In the genomic region with DNA sequence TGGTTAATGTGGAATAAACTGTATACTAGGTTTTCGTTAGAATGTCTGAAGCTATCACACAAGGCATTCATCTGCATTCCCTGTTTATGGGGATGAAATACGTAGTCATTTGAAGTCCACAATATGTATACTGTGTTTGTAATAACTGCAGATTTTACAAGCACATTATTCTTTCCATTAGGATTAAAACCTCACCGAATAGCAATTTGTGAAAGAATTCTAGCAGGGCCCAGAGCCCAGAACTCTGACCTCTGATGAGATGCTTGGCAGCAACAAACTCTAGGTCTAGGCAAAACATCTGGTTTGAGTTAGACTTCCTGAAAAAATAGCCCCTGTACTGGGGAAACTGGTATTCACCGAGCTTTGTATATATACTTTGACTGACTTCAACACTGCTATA, we compare ENCODE assay signal across 14 cellular contexts.
DNase-seq lines count a peak whose midpoint lies in the region; ATAC-seq, FAIRE-seq and TF ChIP-seq lines count a peak whose summit lies in the region.
"Had no signal": no experiment of that assay in that cellular context is flagged by ENCODE, and none has a peak within 500 bp of the region (broad histone marks: within the 10 kb centered on the region; RNA-seq: fewer than 3 reads in every experiment).

No MANE protein-coding gene starts in this region.

- ATAC-seq in HepG2 = no peak
- no peak for ATAC-seq in HG02973 (IDR thresholded peaks at IDR 0.05; ENCODE audit: unreplicated experiment)
- ATAC-seq: A549; activated naive CD4-positive, alpha-beta T cell treated with anti-CD3 and anti-CD28 coated beads, Interleukin-2, amount 50 U/mL, for 72 hours had no signal

- H2BK12ac ChIP-seq in mesenchymal stem cell (ENCODE audit: low read length in 2 of 2) = no peak overlapping the region

- H3K79me2 ChIP-seq in HepG2 (ENCODE audit: insufficient read depth, low read length) = no peaks in the 10 kb centered on the region

- H2AFZ ChIP-seq in HepG2 (ENCODE audit: low read length) = no peak overlapping the region
- no peak overlapping the region for H2AFZ ChIP-seq in mesenchymal stem cell (ENCODE audit: low read depth, low read length)

- H3K9me3 Mint-ChIP-seq in CD8-positive, alpha-beta memory T cell = no peaks in the 10 kb centered on the region
- H3K9me3 Mint-ChIP-seq in activated T-cell treated with anti-CD3 and anti-CD28 coated beads, Interleukin-2, amount 50 U/mL, for 24 hours = no peaks in the 10 kb centered on the region
- H3K9me3 Mint-ChIP-seq: activated naive CD4-positive, alpha-beta T cell treated with anti-CD3 and anti-CD28 coated beads, Interleukin-2, amount 50 U/mL, for 72 hours; stimulated activated naive CD8-positive, alpha-beta T cell treated with anti-CD3 and anti-CD28 coated beads, Interleukin-15, Interleukin-2, amounts not matched to agents 100 ng/mL and 50 ng/mL, for 24 hours had no signal

- H2BK15ac ChIP-seq in mesenchymal stem cell (ENCODE audit: low read depth, poor library complexity, severe bottlenecking) = no peak overlapping the region

- TF ChIP-seq POLR2A in HepG2 (IDR thresholded peaks at IDR 0.05; ENCODE audit: insufficient read depth in 1 of 2, low read depth in 2 of 2, low read length in 2 of 2) = no peak

- intact Hi-C loops in HepG2 (cut with micrococcal nuclease; ENCODE audit: unreplicated experiment) = no loop called here

- H3K4ac ChIP-seq in mesenchymal stem cell (ENCODE audit: low read depth in 1 of 2, low read length in 2 of 2) = no peak overlapping the region

- no peaks in the 10 kb centered on the region for H3K27me3 ChIP-seq in liver (ENCODE audit: control insufficient read depth in 4 of 4, insufficient read depth in 4 of 4, low read length in 3 of 4)
- H3K27me3 ChIP-seq in HepG2 (ENCODE audit: control insufficient read depth in 1 of 2, insufficient read depth in 2 of 2, low read length in 2 of 2) = no peaks in the 10 kb centered on the region
- H3K27me3 ChIP-seq in mesenchymal stem cell (ENCODE audit: control insufficient read depth in 1 of 2, insufficient read depth in 1 of 2, low read length in 2 of 2) = no peaks in the 10 kb centered on the region
- no peaks in the 10 kb centered on the region for H3K27me3 ChIP-seq in CD8-positive, alpha-beta memory T cell (ENCODE audit: insufficient read depth, low read length, poor library complexity, severe bottlenecking)

- no peak overlapping the region for H4K8ac ChIP-seq in mesenchymal stem cell (ENCODE audit: low read length)

- H3K4me1 ChIP-seq in liver (ENCODE audit: control insufficient read depth in 4 of 4, insufficient read depth in 4 of 4, low read length in 3 of 4) = no peaks in the 10 kb centered on the region
- no peaks in the 10 kb centered on the region for H3K4me1 ChIP-seq in HepG2 (ENCODE audit: insufficient read depth, low read length)
- H3K4me1 ChIP-seq in mesenchymal stem cell (ENCODE audit: control insufficient read depth, insufficient read depth, low read depth, low read length) = no peaks in the 10 kb centered on the region
- no peaks in the 10 kb centered on the region for H3K4me1 ChIP-seq in CD8-positive, alpha-beta memory T cell (ENCODE audit: insufficient read depth, low read length)
- H3K4me1 ChIP-seq: A549 had no signal

- no peak overlapping the region for H4K91ac ChIP-seq in mesenchymal stem cell (ENCODE audit: low read length)

- H3K18ac ChIP-seq in mesenchymal stem cell (ENCODE audit: low read depth in 1 of 2, low read length in 2 of 2) = no peak overlapping the region

- no peaks in the 10 kb centered on the region for H3K9me3 ChIP-seq in liver (ENCODE audit: control insufficient read depth in 4 of 4, low read length in 3 of 4)
- no peaks in the 10 kb centered on the region for H3K9me3 ChIP-seq in HepG2 (ENCODE audit: low read length)
- no peaks in the 10 kb centered on the region for H3K9me3 ChIP-seq in mesenchymal stem cell (ENCODE audit: control insufficient read depth, low read length)
- H3K9me3 ChIP-seq in CD8-positive, alpha-beta memory T cell (ENCODE audit: low read length) = no peaks in the 10 kb centered on the region
- H3K9me3 ChIP-seq: A549 had no signal

- no peak for DNase-seq in HepG2 (ENCODE audit: low spot score)
- peak; percentile 86 to 95 for DNase-seq in cardiac fibroblast (ENCODE audit: low read depth in 2 of 2)
- DNase-seq in mesenchymal stem cell = peak; percentile 6
- DNase-seq in CD8-positive, alpha-beta memory T cell = no peak
- DNase-seq in NCI-H2107 (lab: John Stamatoyannopoulos, UW) = no peak
- DNase-seq in activated T-cell treated with anti-CD3 and anti-CD28 coated beads, Interleukin-2, amount 50 U/mL, for 24 hours = no peak
- DNase-seq: activated CD4-positive, CD25-positive, alpha-beta regulatory T cell; activated CD8-positive, alpha-beta memory T cell treated with anti-CD3 and anti-CD28 coated beads, Interleukin-2, amount 50 U/mL, for 4 hours; NCI-H2171 treated with DMSO at 0.1 percent for 48 hours had no signal

- no peak overlapping the region for H3K14ac ChIP-seq in mesenchymal stem cell (ENCODE audit: low read length in 2 of 2)

- WGBS in liver = 90% methylated on average over 4 of the region's 4 CpGs
- WGBS in HepG2 (ENCODE audit: low lambda C conversion rate) = 94% methylated on average over 4 of the region's 4 CpGs
- 91% methylated on average over 2 of the region's 4 CpGs for WGBS in mesenchymal stem cell

- TF ChIP-seq EP300 in HepG2 (IDR thresholded peaks at IDR 0.05; ENCODE audit: low read depth in 2 of 2, low read length in 2 of 2) = no peak
- no peak for TF ChIP-seq EP300 in HepG2 (CRISPR knock-in tag; IDR thresholded peaks at IDR 0.05; ENCODE audit: borderline replicate concordance)

- no peaks in the 10 kb centered on the region for H3K4me1 Mint-ChIP-seq in CD8-positive, alpha-beta memory T cell
- no peaks in the 10 kb centered on the region for H3K4me1 Mint-ChIP-seq in activated T-cell treated with anti-CD3 and anti-CD28 coated beads, Interleukin-2, amount 50 U/mL, for 24 hours (ENCODE audit: low read depth)

- no peak overlapping the region for H2BK120ac ChIP-seq in mesenchymal stem cell (ENCODE audit: low read depth, low read length)

- TF ChIP-seq CTCF in liver (IDR thresholded peaks at IDR 0.05; ENCODE audit: low read depth, low read length, missing input control) (no peak), HepG2 (CRISPR knock-in tag; IDR thresholded peaks at IDR 0.05) (no peak), cardiac fibroblast (IDR thresholded peaks at IDR 0.05; ENCODE audit: low read depth, low read length) (no peak)

- H3K27ac Mint-ChIP-seq in CD8-positive, alpha-beta memory T cell = no peak overlapping the region
- no peak overlapping the region for H3K27ac Mint-ChIP-seq in activated T-cell treated with anti-CD3 and anti-CD28 coated beads, Interleukin-2, amount 50 U/mL, for 24 hours
- H3K27ac Mint-ChIP-seq: activated naive CD4-positive, alpha-beta T cell treated with anti-CD3 and anti-CD28 coated beads, Interleukin-2, amount 50 U/mL, for 72 hours; stimulated activated naive CD8-positive, alpha-beta T cell treated with anti-CD3 and anti-CD28 coated beads, Interleukin-15, Interleukin-2, amounts not matched to agents 100 ng/mL and 50 ng/mL, for 24 hours had no signal

- no peaks in the 10 kb centered on the region for H3K79me1 ChIP-seq in mesenchymal stem cell (replicated peaks; ENCODE audit: low read length, poor library complexity, severe bottlenecking)

- H3K4me2 ChIP-seq in HepG2 (ENCODE audit: low read depth, low read length) = no peak overlapping the region
- no peak overlapping the region for H3K4me2 ChIP-seq in mesenchymal stem cell (ENCODE audit: low read length, poor library complexity, severe bottlenecking)
- H3K4me2 ChIP-seq: A549 had no signal

- no peak overlapping the region for H3K23ac ChIP-seq in mesenchymal stem cell (ENCODE audit: low read length in 2 of 2)

- no peaks in the 10 kb centered on the region for H4K20me1 ChIP-seq in HepG2 (ENCODE audit: insufficient read depth, low read length)

- no peak overlapping the region for H2BK5ac ChIP-seq in mesenchymal stem cell (ENCODE audit: low read depth, low read length, poor library complexity, severe bottlenecking)

- no peaks in the 10 kb centered on the region for H3K36me3 ChIP-seq in liver (ENCODE audit: control insufficient read depth in 4 of 4, insufficient read depth in 3 of 4, low read depth in 1 of 4, low read length in 3 of 4)
- no peaks in the 10 kb centered on the region for H3K36me3 ChIP-seq in HepG2 (replicated peaks in 1 of 2; ENCODE audit: control insufficient read depth in 1 of 2, insufficient read depth in 2 of 2, low read length in 2 of 2)
- H3K36me3 ChIP-seq in mesenchymal stem cell (ENCODE audit: control insufficient read depth in 1 of 2, insufficient read depth in 2 of 2, low read depth in 1 of 2, low read length in 2 of 2) = no peaks in the 10 kb centered on the region
- no peaks in the 10 kb centered on the region for H3K36me3 ChIP-seq in CD8-positive, alpha-beta memory T cell (ENCODE audit: insufficient read depth, low read length)

- peaks cover 0 to 4% (median 2%) of the 10 kb centered on the region in 3 donors for H3K36me3 Mint-ChIP-seq in CD8-positive, alpha-beta memory T cell
- peaks cover 2% of the 10 kb centered on the region for H3K36me3 Mint-ChIP-seq in activated T-cell treated with anti-CD3 and anti-CD28 coated beads, Interleukin-2, amount 50 U/mL, for 24 hours (ENCODE audit: low read depth)
- H3K36me3 Mint-ChIP-seq: activated naive CD4-positive, alpha-beta T cell treated with anti-CD3 and anti-CD28 coated beads, Interleukin-2, amount 50 U/mL, for 72 hours had no signal

- no peak for TF ChIP-seq RAD21 in liver (IDR thresholded peaks at IDR 0.05)
- no peak for TF ChIP-seq RAD21 in HepG2 (CRISPR knock-in tag; IDR thresholded peaks at IDR 0.05)

- in situ Hi-C loops in HepG2 (cut with HindIII; ENCODE audit: extremely low pct_ligation_motif_present, low pct_unique_long_range_greater_than_20kb) = no loop called here

- H3K27ac ChIP-seq in liver (ENCODE audit: low read depth in 1 of 2, low read length in 2 of 2) (no peak overlapping the region), HepG2 (ENCODE audit: extremely low read length, insufficient read depth, low read length) (no peak overlapping the region), mesenchymal stem cell (ENCODE audit: low read length, poor library complexity, severe bottlenecking) (no peak overlapping the region)
- no peak overlapping the region for H3K27ac ChIP-seq in CD8-positive, alpha-beta memory T cell (ENCODE audit: low read depth, low read length)
- H3K27ac ChIP-seq: A549 had no signal

- no peak overlapping the region for H3K4me3 ChIP-seq in liver (ENCODE audit: low read depth in 1 of 3, low read length in 3 of 3)
- H3K4me3 ChIP-seq in HepG2 (replicated peaks in 1 of 3; ENCODE audit: insufficient read depth in 1 of 3, low read depth in 2 of 3, low read length in 3 of 3) = no peak overlapping the region
- H3K4me3 ChIP-seq in cardiac fibroblast (replicated peaks in 1 of 2; ENCODE audit: low read depth in 2 of 2, low read length in 2 of 2) = no peak overlapping the region
- H3K4me3 ChIP-seq in mesenchymal stem cell (ENCODE audit: insufficient read depth in 1 of 2, low read depth in 1 of 2, low read length in 2 of 2) = peak overlapping the region in 1 of 2 experiments; percentile 16
- H3K4me3 ChIP-seq in CD8-positive, alpha-beta memory T cell (ENCODE audit: low read length) = no peak overlapping the region
- H3K4me3 ChIP-seq: A549 had no signal

- no TSS peak for BruUV-seq in HepG2 (replicated peaks; lab: Mats Ljungman, UMichigan)

- CTCF ChIA-PET in HepG2 (lab: Yijun Ruan, JAX; ENCODE audit: low intra/inter-chr PET ratio, low total read pairs) = no interaction called here
- CTCF ChIA-PET in CD8-positive, alpha-beta memory T cell (lab: Charles Lee) = no interaction called here

- no peaks in the 10 kb centered on the region for H3K27me3 Mint-ChIP-seq in CD8-positive, alpha-beta memory T cell
- no peaks in the 10 kb centered on the region for H3K27me3 Mint-ChIP-seq in activated T-cell treated with anti-CD3 and anti-CD28 coated beads, Interleukin-2, amount 50 U/mL, for 24 hours
- H3K27me3 Mint-ChIP-seq: stimulated activated naive CD8-positive, alpha-beta T cell treated with anti-CD3 and anti-CD28 coated beads, Interleukin-15, Interleukin-2, amounts not matched to agents 100 ng/mL and 50 ng/mL, for 24 hours had no signal

- no peak overlapping the region for H3K4me3 Mint-ChIP-seq in CD8-positive, alpha-beta memory T cell
- H3K4me3 Mint-ChIP-seq in activated T-cell treated with anti-CD3 and anti-CD28 coated beads, Interleukin-2, amount 50 U/mL, for 24 hours = no peak overlapping the region
- H3K4me3 Mint-ChIP-seq: stimulated activated naive CD8-positive, alpha-beta T cell treated with anti-CD3 and anti-CD28 coated beads, Interleukin-15, Interleukin-2, amounts not matched to agents 100 ng/mL and 50 ng/mL, for 24 hours had no signal

- POLR2A ChIA-PET in HepG2 (lab: Yijun Ruan, JAX) = no interaction called here
- POLR2A ChIA-PET in CD8-positive, alpha-beta memory T cell (lab: Charles Lee) = no interaction called here

- H3K9ac ChIP-seq in liver (ENCODE audit: low read depth in 1 of 2, low read length in 2 of 2) (no peak overlapping the region), HepG2 (ENCODE audit: insufficient read depth, low read depth, low read length) (no peak overlapping the region), mesenchymal stem cell (ENCODE audit: low read length) (peak overlapping the region; percentile 39)

- FAIRE-seq in HepG2 (lab: Jason Lieb, UNC) = no peak
- FAIRE-seq: A549 had no signal

- H2AK5ac ChIP-seq in mesenchymal stem cell (ENCODE audit: low read length, severe bottlenecking) = no peak overlapping the region

Comparison
In these comparisons a context has a peak if more than half of its experiments do, and no peak if none do; other contexts are left out.
1. DNase-seq: peak in cardiac fibroblast (2 of 2) and mesenchymal stem cell (single experiment); none in HepG2 (single experiment), CD8-positive, alpha-beta memory T cell (0 of 5), NCI-H2107 (single experiment) and activated T-cell treated with anti-CD3 and anti-CD28 coated beads, Interleukin-2, amount 50 U/mL, for 24 hours (single experiment).